Comparison of ENCODE assay signal across 8 cellular contexts in genomic region chr22:36644333-36644757, GRCh38. TPM values are rescaled to one million over a fixed set of nuclear protein-coding genes. Genes with fewer than 3 reads are reported as not detected.
DNase-seq lines count a peak whose midpoint lies in the region; ATAC-seq and TF ChIP-seq lines count a peak whose summit lies in the region.

No MANE protein-coding gene starts in this region.

- TF ChIP-seq POLR2A in IMR-90 (IDR thresholded peaks at IDR 0.05; ENCODE audit: low read depth, low read length): no peak
- TF ChIP-seq POLR2A in vagina (IDR thresholded peaks at IDR 0.05): no peak

- H2BK20ac ChIP-seq in IMR-90 (ENCODE audit: low read depth, low read length): no peak overlapping the region

- H2BK120ac ChIP-seq in IMR-90 (ENCODE audit: low read depth, low read length): no peak overlapping the region

- H2AK5ac ChIP-seq in IMR-90 (ENCODE audit: low read depth, low read length): no peak overlapping the region

- H4K5ac ChIP-seq in IMR-90 (ENCODE audit: low read depth, low read length): no peak overlapping the region

- no peaks in the 10 kb centered on the region for H3K9me3 ChIP-seq in IMR-90 (ENCODE audit: control insufficient read depth, insufficient read depth, low read length)
- no peaks in the 10 kb centered on the region for H3K9me3 ChIP-seq in adipocyte (ENCODE audit: control insufficient read depth, low read length)
- H3K9me3 ChIP-seq in vagina: no peaks in the 10 kb centered on the region

- H3K4me1 ChIP-seq in IMR-90 (ENCODE audit: control insufficient read depth, insufficient read depth, low read length): no peaks in the 10 kb centered on the region
- H3K4me1 ChIP-seq in adipocyte (ENCODE audit: control insufficient read depth, insufficient read depth, low read length): peaks cover 11% of the 10 kb centered on the region
- H3K4me1 ChIP-seq in vagina: no peaks in the 10 kb centered on the region

- intact Hi-C loops in IMR-90 (cut with micrococcal nuclease): loop anchor here (1.0 kb wide), 1 partner anchor 59 kb away; the partner anchor contains the start of gene CACNG2
- intact Hi-C loops in vagina (cut with DNase I): no loop called here

- H3K4me3 ChIP-seq in IMR-90 (ENCODE audit: insufficient read depth, low read depth, low read length) (no peak overlapping the region), adipocyte (ENCODE audit: low read length) (no peak overlapping the region), vagina (no peak overlapping the region)

- H3K9ac ChIP-seq in IMR-90 (ENCODE audit: low read depth, low read length) (no peak overlapping the region), adipocyte (ENCODE audit: low read length) (no peak overlapping the region)

- CTCF ChIA-PET in IMR-90 (lab: Yijun Ruan, JAX): no interaction called here

- H4K20me1 ChIP-seq in IMR-90 (ENCODE audit: insufficient read depth, low read length): no peaks in the 10 kb centered on the region; the same call in 1 of the 2 replicates

- peak; percentile 91 for DNase-seq in Caki2 (ENCODE audit: low read depth)
- DNase-seq in IMR-90: peak; percentile 92
- peak; percentile 86 for DNase-seq in adipocyte (ENCODE audit: low read depth)
- DNase-seq in kidney glomerular epithelial cell (lab: John Stamatoyannopoulos, UW): peak; percentile 93
- DNase-seq in vagina (ENCODE audit: extremely low spot score in 2 of 2): no peak
- no peak for DNase-seq in cerebellum (ENCODE audit: low spot score)
- DNase-seq in NCI-H510A treated with DMSO at 0.1 percent for 48 hours (lab: John Stamatoyannopoulos, UW): no peak

- H2AFZ ChIP-seq in IMR-90 (replicated peaks; ENCODE audit: low read length, poor library complexity): no peak overlapping the region

- no peak overlapping the region for H3K56ac ChIP-seq in IMR-90 (ENCODE audit: extremely low read depth, insufficient read depth, low read length)

- H2BK5ac ChIP-seq in IMR-90 (ENCODE audit: low read depth, low read length, poor library complexity, severe bottlenecking): no peak overlapping the region

- no peak overlapping the region for H2AK9ac ChIP-seq in IMR-90 (replicated peaks; ENCODE audit: low read depth, low read length, poor library complexity)

- no peaks in the 10 kb centered on the region for H3K79me1 ChIP-seq in IMR-90 (ENCODE audit: low read depth in 1 of 2, low read length in 2 of 2)

- no peak overlapping the region for H3K4me2 ChIP-seq in IMR-90 (ENCODE audit: low read depth, low read length)

- TF ChIP-seq RAD21 in IMR-90 (IDR thresholded peaks at IDR 0.05; ENCODE audit: low read length): no peak

- H3K4ac ChIP-seq in IMR-90 (ENCODE audit: low read depth, low read length): no peak overlapping the region

- no peak overlapping the region for H4K91ac ChIP-seq in IMR-90 (ENCODE audit: insufficient read depth, low read depth, low read length)

- H3K27ac ChIP-seq in IMR-90 (ENCODE audit: insufficient read depth, low read length) (no peak overlapping the region), vagina (no peak overlapping the region)

- H2BK15ac ChIP-seq in IMR-90 (ENCODE audit: low read depth, low read length): no peak overlapping the region

- H3K14ac ChIP-seq in IMR-90 (replicated peaks; ENCODE audit: low read depth, low read length): no peak overlapping the region

- no peaks in the 10 kb centered on the region for H3K9me1 ChIP-seq in IMR-90 (ENCODE audit: insufficient read depth, low read length)

- H3K36me3 ChIP-seq in IMR-90 (ENCODE audit: control insufficient read depth, insufficient read depth, low read length) (no peaks in the 10 kb centered on the region), adipocyte (ENCODE audit: control insufficient read depth, insufficient read depth, low read length, severe bottlenecking) (no peaks in the 10 kb centered on the region), vagina (no peaks in the 10 kb centered on the region)

- in situ Hi-C loops in Caki2 (cut with HindIII; ENCODE audit: low pct_unique_long_range_greater_than_20kb, low sequenced_read_pairs): no loop called here
- in situ Hi-C loops in IMR-90 (cut with MboI; ENCODE audit: low sequenced_read_pairs): no loop called here

- dilution Hi-C loops in IMR-90 (cut with HindIII; ENCODE audit: low sequenced_read_pairs, unreplicated experiment): no loop called here

- H3K27me3 ChIP-seq in IMR-90 (ENCODE audit: control insufficient read depth, insufficient read depth, low read length): peaks cover 11% of the 10 kb centered on the region
- peaks cover 43% of the 10 kb centered on the region for H3K27me3 ChIP-seq in adipocyte (replicated peaks; ENCODE audit: control insufficient read depth, insufficient read depth, low read length)
- no peaks in the 10 kb centered on the region for H3K27me3 ChIP-seq in vagina

- BruUV-seq in IMR-90 (replicated peaks; lab: Mats Ljungman, UMichigan): no TSS peak

- POLR2A ChIA-PET in IMR-90 (lab: Charles Lee; ENCODE audit: unreplicated experiment): no interaction called here

- ATAC-seq in IMR-90 (ENCODE audit: low read depth) (peak; percentile 85), GM21360 (IDR thresholded peaks at IDR 0.05; ENCODE audit: unreplicated experiment) (no peak)

- TF ChIP-seq CTCF in IMR-90 (conservative IDR thresholded peaks at IDR 0.05; ENCODE audit: low read depth, low read length): no peak
- TF ChIP-seq CTCF in vagina (IDR thresholded peaks at IDR 0.05): no peak

- no peak overlapping the region for H4K8ac ChIP-seq in IMR-90 (ENCODE audit: low read depth in 2 of 2, low read length in 2 of 2)

- H3K18ac ChIP-seq in IMR-90 (ENCODE audit: low read depth, low read length): no peak overlapping the region

- H3K23ac ChIP-seq in IMR-90 (ENCODE audit: low read depth, low read length): no peak overlapping the region

- no CpG with 5 or more reads among the region's 3 CpGs for WGBS in IMR-90 (ENCODE audit: extremely low coverage in 2 of 2, insufficient read length in 1 of 2), 2 experiments

TF ChIP-seq in IMR-90, 13 proteins besides CTCF, POLR2A, EP300 and RAD21:
- TF ChIP-seq SMC3 (IDR thresholded peaks at IDR 0.05; ENCODE audit: low read depth, low read length) (no peak), USF2 (IDR thresholded peaks at IDR 0.05; ENCODE audit: low read depth, low read length) (peak; percentile 40; the same call in 1 of the 2 replicates), CEBPB (IDR thresholded peaks at IDR 0.05; ENCODE audit: low read depth, low read length) (peak; percentile 55), RCOR1 (IDR thresholded peaks at IDR 0.05; ENCODE audit: insufficient replicate concordance, low read length) (peak; percentile 28), CHD1 (IDR thresholded peaks at IDR 0.05; ENCODE audit: low read depth, low read length) (no peak), FOS (IDR thresholded peaks at IDR 0.05; ENCODE audit: low read depth, low read length) (0 out of 2 replicates have a peak, but pooled peaks have one; percentile 23)

RNA-seq across cellular contexts. Expression of gene CACNG2, which starts 59.2 kb away (rescaled TPM):
- total RNA-seq in Caki2 (2014; rRNA removed; shearing (Covaris generic); ENCODE audit: low replicate concordance): not detected in 2 replicates
- not detected in 2 replicates for total RNA-seq in IMR-90 (2012; rRNA removed)
- not detected in 2 replicates for polyA plus RNA-seq in IMR-90 (2012; rRNA removed)
- not detected in 2 replicates for polyA plus RNA-seq in IMR-90 (2012; cell fraction: cytosol; rRNA removed)
- not detected in 2 replicates for polyA plus RNA-seq in IMR-90 (2012; cell fraction: nucleus; rRNA removed; ENCODE audit: low replicate concordance)
- not detected for total RNA-seq in vagina
- total RNA-seq in cerebellum: 6.0 TPM

Comparison
In these comparisons a context has a peak if more than half of its experiments do, and no peak if none do; other contexts are left out.
1. DNase-seq: peak in Caki2 (single experiment), IMR-90 (single experiment), adipocyte (single experiment) and kidney glomerular epithelial cell (single experiment); none in vagina (0 of 2), cerebellum (single experiment) and NCI-H510A treated with DMSO at 0.1 percent for 48 hours (single experiment).